In the genomic region with DNA sequence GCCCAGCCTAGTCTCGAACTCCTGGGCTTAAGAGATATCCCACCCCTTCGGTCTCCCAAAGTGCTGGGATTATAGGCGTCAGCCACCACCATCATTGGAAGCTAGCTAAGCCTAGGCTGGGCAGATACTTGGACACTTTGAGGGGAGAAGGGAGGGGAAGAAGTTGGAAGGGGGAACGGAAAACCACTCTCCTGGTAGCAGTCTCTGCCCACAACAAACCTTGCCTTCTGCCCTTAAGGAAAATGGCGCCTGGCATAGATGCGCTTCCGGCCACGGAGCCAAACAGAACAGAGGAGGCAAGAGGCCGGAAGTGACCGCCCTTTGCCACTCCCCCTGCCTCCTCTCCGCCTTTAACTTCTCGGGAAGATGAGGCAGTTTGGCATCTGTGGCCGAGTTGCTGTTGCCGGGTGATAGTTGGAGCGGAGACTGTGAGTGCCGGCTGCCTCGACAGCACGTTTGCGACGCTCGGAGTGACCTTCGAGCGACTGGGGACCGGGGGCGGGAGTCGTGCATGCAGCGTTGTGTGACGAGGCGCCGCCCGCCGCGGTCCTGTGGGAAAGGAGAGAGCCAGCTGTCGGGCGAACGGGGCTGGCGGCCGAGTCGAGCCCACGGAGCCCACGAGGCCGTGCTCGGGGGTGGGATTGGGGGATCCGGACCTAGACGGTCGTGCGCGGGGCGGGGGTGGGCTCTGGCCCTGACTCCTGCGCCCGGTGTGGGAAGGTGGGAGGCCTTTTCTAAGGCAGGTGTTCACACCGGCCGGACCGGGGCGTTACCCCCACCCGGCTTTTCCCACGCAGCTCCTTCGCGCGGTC, we compare ENCODE assay signal across 1 cellular context.
TF ChIP-seq lines count a peak whose summit lies in the region.

A gene (plus strand): TSS at position 327 of the 812 bp plus-strand sequence. CDS start 1,143 bp downstream, outside the sequence.

TF ChIP-seq in K562, 482 proteins besides CTCF, POLR2A, EP300 and RAD21 (continued from another document and continues in another):
- TF ChIP-seq, protein P1, sequence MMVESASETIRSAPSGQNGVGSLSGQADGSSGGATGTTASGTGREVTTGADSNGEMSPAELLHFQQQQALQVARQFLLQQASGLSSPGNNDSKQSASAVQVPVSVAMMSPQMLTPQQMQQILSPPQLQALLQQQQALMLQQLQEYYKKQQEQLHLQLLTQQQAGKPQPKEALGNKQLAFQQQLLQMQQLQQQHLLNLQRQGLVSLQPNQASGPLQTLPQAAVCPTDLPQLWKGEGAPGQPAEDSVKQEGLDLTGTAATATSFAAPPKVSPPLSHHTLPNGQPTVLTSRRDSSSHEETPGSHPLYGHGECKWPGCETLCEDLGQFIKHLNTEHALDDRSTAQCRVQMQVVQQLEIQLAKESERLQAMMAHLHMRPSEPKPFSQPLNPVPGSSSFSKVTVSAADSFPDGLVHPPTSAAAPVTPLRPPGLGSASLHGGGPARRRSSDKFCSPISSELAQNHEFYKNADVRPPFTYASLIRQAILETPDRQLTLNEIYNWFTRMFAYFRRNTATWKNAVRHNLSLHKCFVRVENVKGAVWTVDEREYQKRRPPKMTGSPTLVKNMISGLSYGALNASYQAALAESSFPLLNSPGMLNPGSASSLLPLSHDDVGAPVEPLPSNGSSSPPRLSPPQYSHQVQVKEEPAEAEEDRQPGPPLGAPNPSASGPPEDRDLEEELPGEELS (CRISPR knock-in tag; IDR thresholded peaks at IDR 0.05; ENCODE audit: borderline replicate concordance): no peak; the same call in 1 of the 2 replicates
- TF ChIP-seq TRIM24 (IDR thresholded peaks at IDR 0.05) (0 out of 4 replicates have a peak, but pooled peaks of 1 of the 2 experiments have one; percentile 19), DMBX1 (CRISPR knock-in tag; IDR thresholded peaks at IDR 0.05; ENCODE audit: borderline replicate concordance) (no peak), XRCC3 (IDR thresholded peaks at IDR 0.05) (no peak), GTF2A2 (tag; IDR thresholded peaks at IDR 0.05) (no peak), DIDO1 (tag; IDR thresholded peaks at IDR 0.05; ENCODE audit: low read depth) (no peak), ETV5 (CRISPR knock-in tag; IDR thresholded peaks at IDR 0.05; ENCODE audit: low read depth) (peak; percentile 75; the same call in 1 of the 2 replicates), HLTF (IDR thresholded peaks at IDR 0.05) (no peak), ZC3H4 (CRISPR knock-in tag; IDR thresholded peaks at IDR 0.05; ENCODE audit: borderline replicate concordance) (no peak), PHB2 (IDR thresholded peaks at IDR 0.05; ENCODE audit: low read depth) (no peak), DNMT1 (IDR thresholded peaks at IDR 0.05) (no peak), BHLHE40 (IDR thresholded peaks at IDR 0.05; ENCODE audit: low read length) (no peak; the same call in 1 of the 2 replicates), MXI1 (IDR thresholded peaks at IDR 0.05; ENCODE audit: low read depth, low read length) (no peak), TBL1XR1 (IDR thresholded peaks at IDR 0.05; ENCODE audit: low read length in 2 of 2) (no peak), RB1 (IDR thresholded peaks at IDR 0.05; ENCODE audit: low read depth) (peak; percentile 43; the same call in 1 of the 2 replicates), NUFIP1 (IDR thresholded peaks at IDR 0.05; ENCODE audit: partially characterized antibody) (no peak), CHD4 (IDR thresholded peaks at IDR 0.05; ENCODE audit: insufficient read depth, insufficient replicate concordance, low read depth, low read length, poor library complexity, severe bottlenecking) (no peak), SIX5 (IDR thresholded peaks at IDR 0.05; ENCODE audit: borderline replicate concordance in 1 of 2, insufficient read depth in 1 of 2, low read depth in 1 of 2, low read length in 2 of 2) (peak; percentile 39 to 57; a peak in 3 of 4 replicates)
- TF ChIP-seq, protein P2, sequence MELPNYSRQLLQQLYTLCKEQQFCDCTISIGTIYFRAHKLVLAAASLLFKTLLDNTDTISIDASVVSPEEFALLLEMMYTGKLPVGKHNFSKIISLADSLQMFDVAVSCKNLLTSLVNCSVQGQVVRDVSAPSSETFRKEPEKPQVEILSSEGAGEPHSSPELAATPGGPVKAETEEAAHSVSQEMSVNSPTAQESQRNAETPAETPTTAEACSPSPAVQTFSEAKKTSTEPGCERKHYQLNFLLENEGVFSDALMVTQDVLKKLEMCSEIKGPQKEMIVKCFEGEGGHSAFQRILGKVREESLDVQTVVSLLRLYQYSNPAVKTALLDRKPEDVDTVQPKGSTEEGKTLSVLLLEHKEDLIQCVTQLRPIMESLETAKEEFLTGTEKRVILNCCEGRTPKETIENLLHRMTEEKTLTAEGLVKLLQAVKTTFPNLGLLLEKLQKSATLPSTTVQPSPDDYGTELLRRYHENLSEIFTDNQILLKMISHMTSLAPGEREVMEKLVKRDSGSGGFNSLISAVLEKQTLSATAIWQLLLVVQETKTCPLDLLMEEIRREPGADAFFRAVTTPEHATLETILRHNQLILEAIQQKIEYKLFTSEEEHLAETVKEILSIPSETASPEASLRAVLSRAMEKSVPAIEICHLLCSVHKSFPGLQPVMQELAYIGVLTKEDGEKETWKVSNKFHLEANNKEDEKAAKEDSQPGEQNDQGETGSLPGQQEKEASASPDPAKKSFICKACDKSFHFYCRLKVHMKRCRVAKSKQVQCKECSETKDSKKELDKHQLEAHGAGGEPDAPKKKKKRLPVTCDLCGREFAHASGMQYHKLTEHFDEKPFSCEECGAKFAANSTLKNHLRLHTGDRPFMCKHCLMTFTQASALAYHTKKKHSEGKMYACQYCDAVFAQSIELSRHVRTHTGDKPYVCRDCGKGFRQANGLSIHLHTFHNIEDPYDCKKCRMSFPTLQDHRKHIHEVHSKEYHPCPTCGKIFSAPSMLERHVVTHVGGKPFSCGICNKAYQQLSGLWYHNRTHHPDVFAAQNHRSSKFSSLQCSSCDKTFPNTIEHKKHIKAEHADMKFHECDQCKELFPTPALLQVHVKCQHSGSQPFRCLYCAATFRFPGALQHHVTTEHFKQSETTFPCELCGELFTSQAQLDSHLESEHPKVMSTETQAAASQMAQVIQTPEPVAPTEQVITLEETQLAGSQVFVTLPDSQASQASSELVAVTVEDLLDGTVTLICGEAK (IDR thresholded peaks at IDR 0.05): peak; percentile 95
- TF ChIP-seq, protein P2 (CRISPR knock-in tag; IDR thresholded peaks at IDR 0.05): no peak
- TF ChIP-seq, protein P3, sequence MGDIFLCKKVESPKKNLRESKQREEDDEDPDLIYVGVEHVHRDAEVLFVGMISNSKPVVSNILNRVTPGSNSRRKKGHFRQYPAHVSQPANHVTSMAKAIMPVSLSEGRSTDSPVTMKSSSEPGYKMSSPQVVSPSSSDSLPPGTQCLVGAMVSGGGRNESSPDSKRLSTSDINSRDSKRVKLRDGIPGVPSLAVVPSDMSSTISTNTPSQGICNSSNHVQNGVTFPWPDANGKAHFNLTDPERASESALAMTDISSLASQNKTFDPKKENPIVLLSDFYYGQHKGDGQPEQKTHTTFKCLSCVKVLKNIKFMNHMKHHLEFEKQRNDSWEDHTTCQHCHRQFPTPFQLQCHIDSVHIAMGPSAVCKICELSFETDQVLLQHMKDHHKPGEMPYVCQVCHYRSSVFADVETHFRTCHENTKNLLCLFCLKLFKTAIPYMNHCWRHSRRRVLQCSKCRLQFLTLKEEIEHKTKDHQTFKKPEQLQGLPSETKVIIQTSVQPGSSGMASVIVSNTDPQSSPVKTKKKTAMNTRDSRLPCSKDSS (IDR thresholded peaks at IDR 0.05; ENCODE audit: low read depth, partially characterized antibody): no peak
- TF ChIP-seq, protein P4, sequence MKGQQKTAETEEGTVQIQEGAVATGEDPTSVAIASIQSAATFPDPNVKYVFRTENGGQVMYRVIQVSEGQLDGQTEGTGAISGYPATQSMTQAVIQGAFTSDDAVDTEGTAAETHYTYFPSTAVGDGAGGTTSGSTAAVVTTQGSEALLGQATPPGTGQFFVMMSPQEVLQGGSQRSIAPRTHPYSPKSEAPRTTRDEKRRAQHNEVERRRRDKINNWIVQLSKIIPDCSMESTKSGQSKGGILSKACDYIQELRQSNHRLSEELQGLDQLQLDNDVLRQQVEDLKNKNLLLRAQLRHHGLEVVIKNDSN (CRISPR knock-in tag; IDR thresholded peaks at IDR 0.05): no peak
- TF ChIP-seq, protein P5, sequence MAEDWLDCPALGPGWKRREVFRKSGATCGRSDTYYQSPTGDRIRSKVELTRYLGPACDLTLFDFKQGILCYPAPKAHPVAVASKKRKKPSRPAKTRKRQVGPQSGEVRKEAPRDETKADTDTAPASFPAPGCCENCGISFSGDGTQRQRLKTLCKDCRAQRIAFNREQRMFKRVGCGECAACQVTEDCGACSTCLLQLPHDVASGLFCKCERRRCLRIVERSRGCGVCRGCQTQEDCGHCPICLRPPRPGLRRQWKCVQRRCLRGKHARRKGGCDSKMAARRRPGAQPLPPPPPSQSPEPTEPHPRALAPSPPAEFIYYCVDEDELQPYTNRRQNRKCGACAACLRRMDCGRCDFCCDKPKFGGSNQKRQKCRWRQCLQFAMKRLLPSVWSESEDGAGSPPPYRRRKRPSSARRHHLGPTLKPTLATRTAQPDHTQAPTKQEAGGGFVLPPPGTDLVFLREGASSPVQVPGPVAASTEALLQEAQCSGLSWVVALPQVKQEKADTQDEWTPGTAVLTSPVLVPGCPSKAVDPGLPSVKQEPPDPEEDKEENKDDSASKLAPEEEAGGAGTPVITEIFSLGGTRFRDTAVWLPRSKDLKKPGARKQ (CRISPR knock-in tag; IDR thresholded peaks at IDR 0.05): no peak
- TF ChIP-seq, protein P6, sequence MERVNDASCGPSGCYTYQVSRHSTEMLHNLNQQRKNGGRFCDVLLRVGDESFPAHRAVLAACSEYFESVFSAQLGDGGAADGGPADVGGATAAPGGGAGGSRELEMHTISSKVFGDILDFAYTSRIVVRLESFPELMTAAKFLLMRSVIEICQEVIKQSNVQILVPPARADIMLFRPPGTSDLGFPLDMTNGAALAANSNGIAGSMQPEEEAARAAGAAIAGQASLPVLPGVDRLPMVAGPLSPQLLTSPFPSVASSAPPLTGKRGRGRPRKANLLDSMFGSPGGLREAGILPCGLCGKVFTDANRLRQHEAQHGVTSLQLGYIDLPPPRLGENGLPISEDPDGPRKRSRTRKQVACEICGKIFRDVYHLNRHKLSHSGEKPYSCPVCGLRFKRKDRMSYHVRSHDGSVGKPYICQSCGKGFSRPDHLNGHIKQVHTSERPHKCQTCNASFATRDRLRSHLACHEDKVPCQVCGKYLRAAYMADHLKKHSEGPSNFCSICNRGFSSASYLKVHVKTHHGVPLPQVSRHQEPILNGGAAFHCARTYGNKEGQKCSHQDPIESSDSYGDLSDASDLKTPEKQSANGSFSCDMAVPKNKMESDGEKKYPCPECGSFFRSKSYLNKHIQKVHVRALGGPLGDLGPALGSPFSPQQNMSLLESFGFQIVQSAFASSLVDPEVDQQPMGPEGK (CRISPR knock-in tag; IDR thresholded peaks at IDR 0.05; ENCODE audit: borderline replicate concordance): no peak
- TF ChIP-seq, protein P7, sequence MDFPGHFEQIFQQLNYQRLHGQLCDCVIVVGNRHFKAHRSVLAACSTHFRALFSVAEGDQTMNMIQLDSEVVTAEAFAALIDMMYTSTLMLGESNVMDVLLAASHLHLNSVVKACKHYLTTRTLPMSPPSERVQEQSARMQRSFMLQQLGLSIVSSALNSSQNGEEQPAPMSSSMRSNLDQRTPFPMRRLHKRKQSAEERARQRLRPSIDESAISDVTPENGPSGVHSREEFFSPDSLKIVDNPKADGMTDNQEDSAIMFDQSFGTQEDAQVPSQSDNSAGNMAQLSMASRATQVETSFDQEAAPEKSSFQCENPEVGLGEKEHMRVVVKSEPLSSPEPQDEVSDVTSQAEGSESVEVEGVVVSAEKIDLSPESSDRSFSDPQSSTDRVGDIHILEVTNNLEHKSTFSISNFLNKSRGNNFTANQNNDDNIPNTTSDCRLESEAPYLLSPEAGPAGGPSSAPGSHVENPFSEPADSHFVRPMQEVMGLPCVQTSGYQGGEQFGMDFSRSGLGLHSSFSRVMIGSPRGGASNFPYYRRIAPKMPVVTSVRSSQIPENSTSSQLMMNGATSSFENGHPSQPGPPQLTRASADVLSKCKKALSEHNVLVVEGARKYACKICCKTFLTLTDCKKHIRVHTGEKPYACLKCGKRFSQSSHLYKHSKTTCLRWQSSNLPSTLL (IDR thresholded peaks at IDR 0.05): no peak
- TF ChIP-seq, protein P8, sequence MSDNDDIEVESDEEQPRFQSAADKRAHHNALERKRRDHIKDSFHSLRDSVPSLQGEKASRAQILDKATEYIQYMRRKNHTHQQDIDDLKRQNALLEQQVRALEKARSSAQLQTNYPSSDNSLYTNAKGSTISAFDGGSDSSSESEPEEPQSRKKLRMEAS (CRISPR knock-in tag; IDR thresholded peaks at IDR 0.05): peak; percentile 70
- TF ChIP-seq, protein P9, sequence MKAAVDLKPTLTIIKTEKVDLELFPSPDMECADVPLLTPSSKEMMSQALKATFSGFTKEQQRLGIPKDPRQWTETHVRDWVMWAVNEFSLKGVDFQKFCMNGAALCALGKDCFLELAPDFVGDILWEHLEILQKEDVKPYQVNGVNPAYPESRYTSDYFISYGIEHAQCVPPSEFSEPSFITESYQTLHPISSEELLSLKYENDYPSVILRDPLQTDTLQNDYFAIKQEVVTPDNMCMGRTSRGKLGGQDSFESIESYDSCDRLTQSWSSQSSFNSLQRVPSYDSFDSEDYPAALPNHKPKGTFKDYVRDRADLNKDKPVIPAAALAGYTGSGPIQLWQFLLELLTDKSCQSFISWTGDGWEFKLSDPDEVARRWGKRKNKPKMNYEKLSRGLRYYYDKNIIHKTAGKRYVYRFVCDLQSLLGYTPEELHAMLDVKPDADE (conservative IDR thresholded peaks at IDR 0.05; ENCODE audit: control insufficient read depth, low read depth, low read length): no peak; the same call in 1 of the 2 replicates
